8 cellular contexts compared by ENCODE assay signal in the genomic region with DNA sequence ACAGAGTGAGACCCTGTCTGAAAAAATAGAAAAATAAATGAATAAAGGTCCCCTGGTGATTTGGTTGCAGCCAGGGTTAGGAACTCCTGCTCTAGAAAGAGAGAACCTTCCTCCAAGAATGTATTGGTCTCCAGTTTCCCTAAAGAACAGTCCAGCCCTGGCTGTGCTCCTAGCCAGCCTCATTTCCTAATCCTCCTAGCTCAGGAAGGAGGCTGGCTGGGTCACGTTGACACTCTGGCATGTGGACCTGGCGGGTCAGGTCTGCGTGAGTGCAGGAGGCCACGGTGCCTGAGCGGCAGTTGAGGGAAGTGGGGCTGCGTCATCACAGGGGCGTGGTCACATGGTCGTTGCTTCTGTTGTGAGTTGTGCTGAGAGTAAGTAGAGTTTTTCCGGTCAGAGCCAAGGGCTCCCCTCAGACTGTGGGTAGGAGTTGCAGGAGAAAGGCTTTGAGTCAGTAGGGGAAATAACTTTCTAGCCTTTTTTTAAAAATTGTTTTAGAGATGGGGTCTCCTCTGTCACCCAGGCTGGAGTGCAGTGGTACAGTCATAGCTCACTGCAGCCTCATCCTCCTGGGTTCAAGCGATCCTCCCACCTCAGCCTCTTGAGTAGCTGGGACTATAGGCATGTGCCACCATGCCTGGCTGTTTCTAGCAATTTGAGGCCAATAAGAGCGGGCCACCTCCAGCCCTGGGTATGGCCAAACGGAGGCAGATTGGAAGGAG.
DNase-seq lines count a peak whose midpoint lies in the region; ATAC-seq and TF ChIP-seq lines count a peak whose summit lies in the region.

No MANE protein-coding gene starts in this region.

- peak; percentile 37 to 41 for TF ChIP-seq POLR2A in gastrocnemius medialis (IDR thresholded peaks at IDR 0.05)

- intact Hi-C loops in gastrocnemius medialis (cut with DNase I; ENCODE audit: low total_unique reads): no loop called here

- H3K27ac ChIP-seq in RWPE1 (peak overlapping the region; percentile 74), gastrocnemius medialis (peak overlapping the region; percentile 71 to 92 (median 80))

- no peak overlapping the region for H3K4me3 ChIP-seq in gastrocnemius medialis

- H3K27me3 ChIP-seq in gastrocnemius medialis: no peaks in the 10 kb centered on the region

- CTCF ChIA-PET in RWPE1 (lab: Yijun Ruan, JAX): interaction anchor here (0.6 to 1.1 kb wide), 4 partner anchors 9 to 247 kb away, joined by 3 read pairs; no protein-coding TSS in a partner anchor

- H3K4me1 ChIP-seq in gastrocnemius medialis: peaks cover 71 to 80% of the 10 kb centered on the region in 2 donors

- POLR2A ChIA-PET in RWPE1 (lab: Yijun Ruan, JAX; ENCODE audit: low non-redundant PET): no interaction called here

- in situ Hi-C loops in gastrocnemius medialis (cut with MboI; ENCODE audit: low sequenced_read_pairs in 4 of 4): no loop called here

- no peaks in the 10 kb centered on the region for H3K9me3 ChIP-seq in gastrocnemius medialis

- DNase-seq in GDM1 (lab: John Stamatoyannopoulos, UW) (peak; percentile 72), RWPE1 (ENCODE audit: low spot score) (peak; percentile 80), glomerular endothelial cell (ENCODE audit: extremely low read depth, low read depth, low spot score) (peak; percentile 50), gastrocnemius medialis (peak; percentile 91 to 96), hepatic stellate cell (ENCODE audit: low spot score) (no peak)
- DNase-seq in activated effector memory CD4-positive, alpha-beta T cell treated with anti-CD3 and anti-CD28 coated beads, Interleukin-2, amount 50 U/mL, for 16 hours: peak; percentile 86
- no peak for DNase-seq in NK-92 treated with Interleukin-12 subunit alpha and Interleukin-12 subunit beta, amount 100 ng/mL, for 24 hours (lab: John Stamatoyannopoulos, UW)

- H3K36me3 ChIP-seq in gastrocnemius medialis: no peaks in the 10 kb centered on the region

- TF ChIP-seq CTCF in RWPE1 (conservative IDR thresholded peaks at IDR 0.05; ENCODE audit: low read depth) (no peak), gastrocnemius medialis (IDR thresholded peaks at IDR 0.05 in 4 of 5, conservative IDR thresholded peaks at IDR 0.05 in 1 of 5) (no peak)

- peak; percentile 74 for ATAC-seq in HG02870 (IDR thresholded peaks at IDR 0.05; ENCODE audit: unreplicated experiment)
- ATAC-seq in gastrocnemius medialis: peak; percentile 88 to 92

Comparison
In these comparisons a context has a peak if more than half of its experiments do, and no peak if none do; other contexts are left out.
1. DNase-seq: peak in GDM1 (single experiment), RWPE1 (single experiment), activated effector memory CD4-positive, alpha-beta T cell treated with anti-CD3 and anti-CD28 coated beads, Interleukin-2, amount 50 U/mL, for 16 hours (single experiment), glomerular endothelial cell (single experiment) and gastrocnemius medialis (2 of 2); none in hepatic stellate cell (single experiment) and NK-92 treated with Interleukin-12 subunit alpha and Interleukin-12 subunit beta, amount 100 ng/mL, for 24 hours (single experiment).